ENCODE assay signal across 12 cellular contexts in genomic region chr12:75960086-75960910, GRCh38.
DNase-seq lines count a peak whose midpoint lies in the region; ATAC-seq and TF ChIP-seq lines count a peak whose summit lies in the region.
"Had no signal": no experiment of that assay in that cellular context is flagged by ENCODE, and none has a peak within 500 bp of the region (broad histone marks: within the 10 kb centered on the region; RNA-seq: fewer than 3 reads in every experiment).

No MANE protein-coding gene starts in this region.

- H3K9me2 ChIP-seq in DOHH2 (replicated peaks; ENCODE audit: control insufficient read depth, low read length), result no peaks in the 10 kb centered on the region

- POLR2A ChIA-PET in HEK293 (lab: Yijun Ruan, JAX), result interaction anchor here (0.7 kb wide), 1 partner anchor 14 kb away, joined by 3 read pairs; no protein-coding TSS in a partner anchor

- H3K4me1 ChIP-seq in DOHH2 (ENCODE audit: control insufficient read depth, low read length), result peaks cover 15% of the 10 kb centered on the region
- peaks cover under 1% of the 10 kb centered on the region; the same call in 1 of the 2 replicates for H3K4me1 ChIP-seq in HEK293 (ENCODE audit: control insufficient read depth, insufficient read depth, low read length)

- no peaks in the 10 kb centered on the region for H3K27me3 ChIP-seq in DOHH2 (ENCODE audit: control insufficient read depth, low read length)
- H3K27me3 ChIP-seq in MG63, result no peaks in the 10 kb centered on the region

- no peaks in the 10 kb centered on the region for H3K79me2 ChIP-seq in DOHH2 (ENCODE audit: control insufficient read depth, low read length)

- H3F3A ChIP-seq in DOHH2 (ENCODE audit: control insufficient read depth, insufficient read depth), result no peaks in the 10 kb centered on the region

- H3K4me2 ChIP-seq in DOHH2 (ENCODE audit: low read length), result peak overlapping the region; percentile 20; the same call in 1 of the 2 replicates

- H3K27ac ChIP-seq in DOHH2 (ENCODE audit: low read depth, low read length) (no peak overlapping the region), HEK293 (ENCODE audit: extremely low read depth, low read depth, low read length) (no peak overlapping the region)
- H3K27ac ChIP-seq: left ventricle myocardium inferior, SK-N-MC had no signal

- DNase-seq in NCI-H2196 treated with DMSO at 0.1 percent for 48 hours (lab: John Stamatoyannopoulos, UW; ENCODE audit: unreplicated experiment) (peak; percentile 58), islet precursor cell (peak; percentile 78), MG63 (no peak)
- no peak for DNase-seq in stimulated activated CD4-positive, alpha-beta T cell treated with anti-CD3 and anti-CD28 coated beads, Interleukin-2, amount 100 ng/mL, for 48 hours
- DNase-seq: activated T-cell treated with anti-CD3 and anti-CD28 coated beads, Interleukin-2, amount 50 U/mL, for 4 hours; CD4-positive, alpha-beta T cell; left ventricle myocardium inferior had no signal

- ATAC-seq in GM21390 (IDR thresholded peaks at IDR 0.05; ENCODE audit: unreplicated experiment) (no peak), GM18502 (IDR thresholded peaks at IDR 0.05; ENCODE audit: poor library complexity, unreplicated experiment) (no peak)
- ATAC-seq: activated T-cell treated with anti-CD3 and anti-CD28 coated beads, Interleukin-2, amount 50 U/mL, for 4 hours had no signal

- no peaks in the 10 kb centered on the region for H3K9me3 ChIP-seq in DOHH2 (ENCODE audit: control insufficient read depth, insufficient read depth, low read length)
- no peaks in the 10 kb centered on the region for H3K9me3 ChIP-seq in HEK293 (ENCODE audit: control insufficient read depth, insufficient read depth, low read depth, low read length)
- no peaks in the 10 kb centered on the region for H3K9me3 ChIP-seq in MG63
- H3K9me3 ChIP-seq: left ventricle myocardium inferior had no signal

- CTCF ChIA-PET in HEK293 (lab: Yijun Ruan, JAX), result no interaction called here

- H3K36me3 ChIP-seq in DOHH2 (ENCODE audit: control insufficient read depth, low read length) (no peaks in the 10 kb centered on the region), HEK293 (ENCODE audit: control insufficient read depth in 2 of 2, insufficient read depth in 1 of 2, low read length in 2 of 2) (no peaks in the 10 kb centered on the region), MG63 (no peaks in the 10 kb centered on the region)
- H3K36me3 ChIP-seq: left ventricle myocardium inferior had no signal

- TF ChIP-seq CTCF in DOHH2 (IDR thresholded peaks at IDR 0.05; ENCODE audit: low read depth, low read length, poor library complexity, severe bottlenecking) (no peak), HEK293 (tag by site-specific recombination; IDR thresholded peaks at IDR 0.05) (no peak)

- H3K4me3 ChIP-seq in DOHH2 (ENCODE audit: low read length) (no peak overlapping the region), HEK293 (ENCODE audit: low read depth, low read length) (no peak overlapping the region), MG63 (no peak overlapping the region)
- H3K4me3 ChIP-seq: left ventricle myocardium inferior, SK-N-MC had no signal

- H4K20me1 ChIP-seq in DOHH2 (ENCODE audit: control insufficient read depth, insufficient read depth, low read depth, low read length), result no peaks in the 10 kb centered on the region

TF ChIP-seq in HEK293, 187 proteins besides CTCF, POLR2A, EP300 and RAD21:
- TF ChIP-seq REST (tag by site-specific recombination; IDR thresholded peaks at IDR 0.05) (peak; percentile 62), OVOL3 (tag by site-specific recombination; IDR thresholded peaks at IDR 0.05) (no peak)
TF ChIP-seq in HEK293: peak in this region for 1.

Comparison
In these comparisons a context has a peak if more than half of its experiments do, and no peak if none do; other contexts are left out.
1. DNase-seq: peak in NCI-H2196 treated with DMSO at 0.1 percent for 48 hours (single experiment) and islet precursor cell (single experiment); none in stimulated activated CD4-positive, alpha-beta T cell treated with anti-CD3 and anti-CD28 coated beads, Interleukin-2, amount 100 ng/mL, for 48 hours (0 of 2) and MG63 (single experiment).